29 cellular contexts compared by ENCODE assay signal in the genomic region with DNA sequence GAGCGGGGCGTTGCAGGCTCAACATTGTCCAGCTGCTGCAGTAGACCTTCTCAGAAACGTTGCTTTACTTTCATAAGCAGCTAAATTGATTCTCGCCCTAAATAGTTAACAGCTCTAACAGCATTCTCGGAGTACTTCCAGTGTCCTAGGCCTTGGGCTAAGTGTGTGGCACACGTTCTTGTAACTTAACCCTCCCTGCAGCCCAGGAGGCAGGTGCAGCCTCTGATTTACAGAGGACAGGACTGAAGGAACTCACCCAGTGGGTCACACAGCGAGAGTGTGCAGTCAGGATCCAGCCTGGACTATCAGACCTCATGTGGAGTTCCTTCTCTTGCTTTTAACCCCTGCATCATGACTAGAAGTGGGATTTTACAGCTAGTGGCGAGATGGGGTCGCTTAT.
"Had no signal": no experiment of that assay in that cellular context is flagged by ENCODE, and none has a peak within 500 bp of the region (broad histone marks: within the 10 kb centered on the region; RNA-seq: fewer than 3 reads in every experiment).

No MANE protein-coding gene starts in this region.

- H3K27ac Mint-ChIP-seq: activated CD8-positive, alpha-beta T cell treated with anti-CD3 and anti-CD28 coated beads for 36 hours; activated naive CD8-positive, alpha-beta T cell; activated T-helper 17 cell treated with anti-CD3 and anti-CD28 coated beads, Interleukin-2, amount 50 U/mL, for 72 hours; effector memory CD8-positive, alpha-beta T cell had no signal

- H3K4me3 ChIP-seq: body of pancreas, esophagus muscularis mucosa, gastrocnemius medialis, heart left ventricle had no signal

- H3K9me3 Mint-ChIP-seq: activated CD8-positive, alpha-beta T cell treated with anti-CD3 and anti-CD28 coated beads for 36 hours; activated T-cell treated with anti-CD3 and anti-CD28 coated beads, Interleukin-2, amount 50 U/mL, for 4 hours; activated T-helper 17 cell treated with anti-CD3 and anti-CD28 coated beads, Interleukin-2, amount 50 U/mL, for 72 hours; effector memory CD8-positive, alpha-beta T cell had no signal

- H3K27ac ChIP-seq: body of pancreas, esophagus muscularis mucosa, foreskin keratinocyte, heart left ventricle had no signal

- H3K4me3 Mint-ChIP-seq: activated CD8-positive, alpha-beta T cell treated with anti-CD3 and anti-CD28 coated beads for 36 hours; activated naive CD8-positive, alpha-beta T cell; activated T-cell treated with anti-CD3 and anti-CD28 coated beads, Interleukin-2, amount 50 U/mL, for 4 hours; activated T-helper 17 cell treated with anti-CD3 and anti-CD28 coated beads, Interleukin-2, amount 50 U/mL, for 72 hours; effector memory CD8-positive, alpha-beta T cell had no signal

- DNase-seq: activated CD4-positive, alpha-beta T cell treated with anti-CD3 and anti-CD28 coated beads for 1 hour; activated CD4-positive, alpha-beta T cell treated with anti-CD3 and anti-CD28 coated beads for 4 hours; activated CD4-positive, alpha-beta T cell treated with anti-CD3 and anti-CD28 coated beads, Interleukin-2, amount 50 U/mL, for 1 hour; activated CD4-positive, alpha-beta T cell treated with anti-CD3 and anti-CD28 coated beads, Interleukin-2, amount 50 U/mL, for 48 hours; activated CD4-positive, CD25-positive, alpha-beta regulatory T cell; activated CD8-positive, alpha-beta memory T cell treated with anti-CD3 and anti-CD28 coated beads for 24 hours; activated CD8-positive, alpha-beta T cell treated with anti-CD3 and anti-CD28 coated beads for 36 hours; activated effector memory CD4-positive, alpha-beta T cell treated with Interleukin-2 at 50 U/mL for 16 hours; activated gamma-delta T cell treated with Interleukin-2 at 50 U/mL for 16 hours; activated naive CD4-positive, alpha-beta T cell treated with anti-CD3 and anti-CD28 coated beads, Interleukin-2, amount 50 U/mL, for 16 hours; activated naive CD4-positive, alpha-beta T cell treated with Interleukin-2 at 50 U/mL for 16 hours; activated T-cell treated with anti-CD3 and anti-CD28 coated beads, Interleukin-2, amount 50 U/mL, for 4 hours; amniotic stem cell; anterior cingulate cortex; body of pancreas; caudate nucleus; cortex of kidney; dermis blood vessel endothelial cell; effector CD4-positive, alpha-beta T cell; effector memory CD8-positive, alpha-beta T cell; erythroblast; foreskin keratinocyte; glutamatergic neuron; heart left ventricle; T-helper 2 cell had no signal

- ATAC-seq: activated CD8-positive, alpha-beta T cell treated with anti-CD3 and anti-CD28 coated beads for 36 hours; activated T-cell treated with anti-CD3 and anti-CD28 coated beads, Interleukin-2, amount 50 U/mL, for 4 hours; activated T-helper 17 cell treated with anti-CD3 and anti-CD28 coated beads, Interleukin-2, amount 50 U/mL, for 72 hours; body of pancreas; effector memory CD8-positive, alpha-beta T cell; foreskin keratinocyte; heart left ventricle had no signal

- H3K36me3 Mint-ChIP-seq: activated naive CD8-positive, alpha-beta T cell had no signal

- H3K36me3 ChIP-seq: esophagus muscularis mucosa, gastrocnemius medialis, heart left ventricle had no signal

- H3K9me3 ChIP-seq: body of pancreas, esophagus muscularis mucosa, gastrocnemius medialis, heart left ventricle had no signal

- H3K4me1 ChIP-seq: foreskin keratinocyte had no signal

- H3K27me3 ChIP-seq: body of pancreas, esophagus muscularis mucosa, foreskin keratinocyte, gastrocnemius medialis, heart left ventricle had no signal

- H3K27me3 Mint-ChIP-seq: activated CD8-positive, alpha-beta T cell treated with anti-CD3 and anti-CD28 coated beads for 36 hours; activated naive CD8-positive, alpha-beta T cell had no signal

- H3K4me1 Mint-ChIP-seq: activated T-helper 17 cell treated with anti-CD3 and anti-CD28 coated beads, Interleukin-2, amount 50 U/mL, for 72 hours had no signal
